In genomic region chr16:46739934-46740333, GRCh38 we compare ENCODE assay signal across 19 cellular contexts. TPM values are rescaled to one million over a fixed set of nuclear protein-coding genes. Genes with fewer than 3 reads are reported as not detected.
"Had no signal": no experiment of that assay in that cellular context is flagged by ENCODE, and none has a peak within 500 bp of the region (broad histone marks: within the 10 kb centered on the region; RNA-seq: fewer than 3 reads in every experiment).

No MANE protein-coding gene starts in this region.

- H3K36me3 ChIP-seq: left lung, tibial nerve, uterus had no signal

- H3K4me3 ChIP-seq: hepatocyte, left lung, tibial nerve, uterus had no signal

- H3K27ac ChIP-seq: foreskin keratinocyte, hepatocyte, left lung, tibial nerve, uterus had no signal

- DNase-seq: activated CD4-positive, alpha-beta T cell treated with anti-CD3 and anti-CD28 coated beads for 4 hours; activated CD4-positive, alpha-beta T cell treated with anti-CD3 and anti-CD28 coated beads, Interleukin-2, amount 50 U/mL, for 48 hours; activated CD4-positive, CD25-positive, alpha-beta regulatory T cell; activated CD8-positive, alpha-beta memory T cell treated with anti-CD3 and anti-CD28 coated beads, Interleukin-2, amount 50 U/mL, for 48 hours; activated naive CD4-positive, alpha-beta T cell; activated T-cell treated with anti-CD3 and anti-CD28 coated beads, Interleukin-2, amount 50 U/mL, for 4 hours; amygdala; foreskin keratinocyte; immature natural killer cell; left lung; occipital lobe; stimulated activated CD4-positive, alpha-beta T cell treated with anti-CD3 and anti-CD28 coated beads, Interleukin-12 subunit alpha, Interleukin-12 subunit beta, amount 100 ng/mL, for 4 hours; stimulated activated naive CD8-positive, alpha-beta T cell treated with anti-CD3 and anti-CD28 coated beads, Interleukin-15, amount 100 ng/mL, for 72 hours; T-cell; uterus had no signal

- H3K27me3 ChIP-seq: foreskin keratinocyte, hepatocyte, left lung, tibial nerve, uterus had no signal

- H3K9me3 ChIP-seq: left lung, tibial nerve, uterus had no signal

- H3K4me1 ChIP-seq: tibial nerve, uterus had no signal

- H3K79me2 ChIP-seq: hepatocyte had no signal

- H3K4me2 ChIP-seq: hepatocyte had no signal

- ATAC-seq: activated T-cell treated with anti-CD3 and anti-CD28 coated beads, Interleukin-2, amount 50 U/mL, for 4 hours; foreskin keratinocyte; left lung; stimulated activated naive CD8-positive, alpha-beta T cell treated with anti-CD3 and anti-CD28 coated beads, Interleukin-15, amount 100 ng/mL, for 72 hours; T-cell had no signal

RNA-seq across cellular contexts. Expression of gene MYLK3, which starts 8.2 kb away (rescaled TPM):
- total RNA-seq: epithelial cell of proximal tubule, kidney epithelial cell had no signal
- polyA plus RNA-seq: foreskin keratinocyte, immature natural killer cell had no signal
